9 cellular contexts compared by ENCODE assay signal in genomic region chr1:43348343-43348808, GRCh38. TPM values are rescaled to one million over a fixed set of nuclear protein-coding genes. Genes with fewer than 3 reads are reported as not detected.
DNase-seq lines count a peak whose midpoint lies in the region; ATAC-seq and TF ChIP-seq lines count a peak whose summit lies in the region.
"Had no signal": no experiment of that assay in that cellular context is flagged by ENCODE, and none has a peak within 500 bp of the region (broad histone marks: within the 10 kb centered on the region; RNA-seq: fewer than 3 reads in every experiment).

No MANE protein-coding gene starts in this region.

- intact Hi-C loops in esophagus squamous epithelium (cut with DNase I), result no loop called here

- H3K27me3 ChIP-seq in Peyer's patch, result no peaks in the 10 kb centered on the region
- no peaks in the 10 kb centered on the region for H3K27me3 ChIP-seq in esophagus squamous epithelium
- H3K27me3 ChIP-seq in osteoblast (ENCODE audit: insufficient read depth, low read length), result peaks cover 18% of the 10 kb centered on the region

- no peak for TF ChIP-seq CTCF in Peyer's patch (IDR thresholded peaks at IDR 0.05)
- peak in 1 of 6 experiments; percentile 15 for TF ChIP-seq CTCF in esophagus squamous epithelium (IDR thresholded peaks at IDR 0.05)
- no peak for TF ChIP-seq CTCF in osteoblast (IDR thresholded peaks at IDR 0.05; ENCODE audit: extremely low read depth, low read depth, low read length)
- no peak for TF ChIP-seq CTCF in GM13976 (IDR thresholded peaks at IDR 0.05; ENCODE audit: borderline replicate concordance, control extremely low read depth, extremely low read depth, insufficient read depth, missing control alignments)

- no peaks in the 10 kb centered on the region for H4K20me1 ChIP-seq in osteoblast (ENCODE audit: insufficient read depth, low read length)

- POLR2A ChIA-PET in HEK293T (lab: Yijun Ruan, JAX), result interaction anchor here (0.6 to 4.5 kb wide), 13 partner anchors 9 to 1645 kb away, joined by 3 to 39 read pairs (median 4); partner anchors contain the start of genes CDC20, MED8, MPL and SZT2

- H3K36me3 ChIP-seq in Peyer's patch (no peaks in the 10 kb centered on the region), esophagus squamous epithelium (no peaks in the 10 kb centered on the region), osteoblast (ENCODE audit: insufficient read depth, low read length) (no peaks in the 10 kb centered on the region)

- peak overlapping the region; percentile 87 for H3K4me2 ChIP-seq in osteoblast (ENCODE audit: insufficient read depth, low read length)

- TF ChIP-seq POLR2A in Peyer's patch (IDR thresholded peaks at IDR 0.05) (no peak), esophagus squamous epithelium (IDR thresholded peaks at IDR 0.05) (no peak)

- H3K9me3 ChIP-seq in Peyer's patch, result no peaks in the 10 kb centered on the region
- no peaks in the 10 kb centered on the region for H3K9me3 ChIP-seq in esophagus squamous epithelium
- no peaks in the 10 kb centered on the region for H3K9me3 ChIP-seq in osteoblast (ENCODE audit: low read depth, low read length)

- H3K4me1 ChIP-seq in Peyer's patch (peaks cover 0 to 24% (median 2%) of the 10 kb centered on the region in 4 donors), esophagus squamous epithelium (peaks cover 0 to 52% (median 13%) of the 10 kb centered on the region in 3 donors), osteoblast (ENCODE audit: insufficient read depth, low read length) (peaks cover 14% of the 10 kb centered on the region)

- CTCF ChIA-PET in HEK293T (lab: Yijun Ruan, JAX), result no interaction called here

- H3K27ac ChIP-seq in Peyer's patch (peak overlapping the region; percentile 76 to 95 (median 91)), esophagus squamous epithelium (peak overlapping the region; percentile 93 to 98 (median 96)), osteoblast (ENCODE audit: low read depth, low read length) (no peak overlapping the region)

- H3K79me2 ChIP-seq in osteoblast (ENCODE audit: insufficient read depth, low read length), result no peaks in the 10 kb centered on the region

- H2AFZ ChIP-seq in osteoblast (ENCODE audit: low read length), result peak overlapping the region; percentile 83

- DNase-seq in HEK293T (ENCODE audit: extremely low spot score), result peak; percentile 36
- DNase-seq in Peyer's patch, result peak in 1 of 3 donors; percentile 52
- DNase-seq in esophagus squamous epithelium (lab: John Stamatoyannopoulos, UW), result no peak
- peak; percentile 84 for DNase-seq in osteoblast (ENCODE audit: insufficient read length, low spot score, missing footprints)
- DNase-seq in GM13976 (ENCODE audit: low spot score), result no peak
- DNase-seq in activated T-cell treated with anti-CD3 and anti-CD28 coated beads, Interleukin-2, amount 50 U/mL, for 48 hours, result no peak

- 10 to 30% methylated on average over 2 to 3 of the region's 22 CpGs for WGBS in esophagus squamous epithelium, 2 donors

- in situ Hi-C loops in GM13976 (cut with MboI; ENCODE audit: low sequenced_read_pairs, unreplicated experiment), result no loop called here

- ATAC-seq in HG03025 (IDR thresholded peaks at IDR 0.05; ENCODE audit: low FRiP score, unreplicated experiment) (no peak), GM21515 (IDR thresholded peaks at IDR 0.05; ENCODE audit: unreplicated experiment) (no peak)

- peak overlapping the region; percentile 42 to 58 (median 50) for H3K4me3 ChIP-seq in Peyer's patch
- H3K4me3 ChIP-seq in esophagus squamous epithelium, result peak overlapping the region; percentile 37 to 75 (median 58)
- H3K4me3 ChIP-seq in osteoblast (ENCODE audit: insufficient read depth, low read length), result peak overlapping the region; percentile 75

TF ChIP-seq in HEK293T, 16 proteins besides CTCF, POLR2A, EP300 and RAD21:
- TF ChIP-seq LEF1 (IDR thresholded peaks at IDR 0.05; ENCODE audit: borderline replicate concordance) (no peak), L3MBTL2 (conservative IDR thresholded peaks at IDR 0.05) (no peak), SUZ12 (IDR thresholded peaks at IDR 0.05) (no peak), PKNOX1 (IDR thresholded peaks at IDR 0.05) (no peak), FOXA1 (IDR thresholded peaks at IDR 0.05) (no peak), SP1 (IDR thresholded peaks at IDR 0.05) (no peak), ZNF384 (IDR thresholded peaks at IDR 0.05) (no peak), BHLHE40 (IDR thresholded peaks at IDR 0.05; ENCODE audit: borderline replicate concordance) (no peak), NFRKB (IDR thresholded peaks at IDR 0.05) (no peak), HDGF (IDR thresholded peaks at IDR 0.05; ENCODE audit: borderline replicate concordance) (no peak), FOXK2 (IDR thresholded peaks at IDR 0.05) (no peak), FOXM1 (IDR thresholded peaks at IDR 0.05; ENCODE audit: borderline replicate concordance) (no peak), CTBP1 (IDR thresholded peaks at IDR 0.05; ENCODE audit: borderline replicate concordance) (no peak), TARDBP (IDR thresholded peaks at IDR 0.05) (no peak), ARNT (IDR thresholded peaks at IDR 0.05) (no peak), ELF4 (IDR thresholded peaks at IDR 0.05) (no peak)

RNA-seq across cellular contexts. Expression of gene CDC20, which starts 10.4 kb away (rescaled TPM):
- total RNA-seq in Peyer's patch, result 10 to 100 TPM in 1 of 4 donors, 1 to 10 TPM in 3; 3.4 to 14.9 (median 6.3) TPM
- total RNA-seq in esophagus squamous epithelium, result 10 to 100 TPM; 16.5 to 96.0 (median 33.6) TPM
- total RNA-seq in osteoblast, result 4.7 and 5.3 TPM in 2 replicates

RNA-seq across cellular contexts. Expression of gene MPL, which starts 10.8 kb away (rescaled TPM):
- total RNA-seq in Peyer's patch, result not detected
- not detected for total RNA-seq in esophagus squamous epithelium
- not detected in 2 replicates for total RNA-seq in osteoblast
- total RNA-seq: renal cortical epithelial cell had no signal

RNA-seq across cellular contexts. Expression of gene ELOVL1, which starts 19.4 kb away (rescaled TPM):
- total RNA-seq in Peyer's patch (100 to 1,000 TPM in 1 of 4 donors, 10 to 100 TPM in 3; 29.7 to 101 (median 71.3) TPM), esophagus squamous epithelium (100 to 1,000 TPM in 3 of 4 donors, 10 to 100 TPM in 1; 99.8 to 187 (median 115) TPM), osteoblast (35.9 and 36.9 TPM in 2 replicates)

RNA-seq across cellular contexts. Expression of gene MED8, which starts 41.2 kb away (rescaled TPM):
- total RNA-seq in Peyer's patch (10 to 100 TPM; 36.1 to 58.6 (median 38.7) TPM), esophagus squamous epithelium (10 to 100 TPM; 34.5 to 60.1 (median 38.6) TPM), osteoblast (64.8 and 65.9 TPM in 2 replicates)

RNA-seq across cellular contexts. Expression of gene SZT2, which starts 41.3 kb away (rescaled TPM):
- total RNA-seq in Peyer's patch, result 100 to 1,000 TPM in 2 of 4 donors, 10 to 100 TPM in 2; 76.9 to 129 (median 104) TPM
- 10 to 100 TPM; 12.4 to 40.0 (median 27.7) TPM for total RNA-seq in esophagus squamous epithelium
- 41.0 and 42.0 TPM in 2 replicates for total RNA-seq in osteoblast

Comparison
In these comparisons a context has a peak if more than half of its experiments do, and no peak if none do; other contexts are left out.
1. DNase-seq: peak in HEK293T (single experiment) and osteoblast (single experiment); none in esophagus squamous epithelium (single experiment), GM13976 (single experiment) and activated T-cell treated with anti-CD3 and anti-CD28 coated beads, Interleukin-2, amount 50 U/mL, for 48 hours (0 of 2).
2. Peak in every context shown above with its lines, with median percentiles within 50 percentile points of each other: H3K4me3 ChIP-seq.